In genomic region chr10:33136781-33137180, GRCh38 we compare ENCODE assay signal across 12 cellular contexts.
A peak's percentile ranks its signal among the peaks of the same experiment; 100 is the strongest.
DNase-seq lines count a peak whose midpoint lies in the region; ATAC-seq and TF ChIP-seq lines count a peak whose summit lies in the region.
"Had no signal": no experiment of that assay in that cellular context is flagged by ENCODE, and none has a peak within 500 bp of the region (broad histone marks: within the 10 kb centered on the region; RNA-seq: fewer than 3 reads in every experiment).

No MANE protein-coding gene starts in this region.

- peaks cover 7 to 16% of the 10 kb centered on the region in 2 donors for H3K36me3 Mint-ChIP-seq in CD4-positive, alpha-beta memory T cell
- no peaks in the 10 kb centered on the region for H3K36me3 Mint-ChIP-seq in activated T-helper 2 cell treated with anti-CD3 and anti-CD28 coated beads, Interferon-gamma antibody, Interleukin-2, Interleukin-4, amounts not matched to agents 10 μg/mL and 5 μg/mL and 100 μg/mL, durations not matched to agents 14 hours and 24 hours and 36 hours (ENCODE audit: low read depth)

- no peaks in the 10 kb centered on the region for H3K36me3 ChIP-seq in CD4-positive, alpha-beta memory T cell (ENCODE audit: insufficient read depth, low read length)
- H3K36me3 ChIP-seq: cardiac muscle cell, heart right ventricle had no signal

- POLR2A ChIA-PET in CD4-positive, alpha-beta memory T cell (lab: Charles Lee; ENCODE audit: partially characterized antibody), result interaction anchor here (1.6 to 51.2 kb wide), 5 partner anchors 0 to 179 kb away, joined by 4 to 2213 read pairs (median 61); partner anchors contain the start of gene ITGB1

- no peaks in the 10 kb centered on the region for H3K27me3 Mint-ChIP-seq in CD4-positive, alpha-beta memory T cell
- H3K27me3 Mint-ChIP-seq in activated T-helper 2 cell treated with anti-CD3 and anti-CD28 coated beads, Interferon-gamma antibody, Interleukin-2, Interleukin-4, amounts not matched to agents 10 μg/mL and 5 μg/mL and 100 μg/mL, durations not matched to agents 14 hours and 24 hours and 36 hours (ENCODE audit: low read depth), result no peaks in the 10 kb centered on the region

- H3K27ac Mint-ChIP-seq in CD4-positive, alpha-beta memory T cell, result peak overlapping the region; percentile 98 to 100 (median 100)
- peak overlapping the region; percentile 88 for H3K27ac Mint-ChIP-seq in activated T-helper 2 cell treated with anti-CD3 and anti-CD28 coated beads, Interferon-gamma antibody, Interleukin-2, Interleukin-4, amounts not matched to agents 10 μg/mL and 5 μg/mL and 100 μg/mL, durations not matched to agents 14 hours and 24 hours and 36 hours
- H3K27ac Mint-ChIP-seq: nephron progenitor cell had no signal

- peak overlapping the region; percentile 33 to 79 (median 73) for H3K4me3 Mint-ChIP-seq in CD4-positive, alpha-beta memory T cell
- H3K4me3 Mint-ChIP-seq in activated T-helper 2 cell treated with anti-CD3 and anti-CD28 coated beads, Interferon-gamma antibody, Interleukin-2, Interleukin-4, amounts not matched to agents 10 μg/mL and 5 μg/mL and 100 μg/mL, durations not matched to agents 14 hours and 24 hours and 36 hours (ENCODE audit: low read depth), result peak overlapping the region; percentile 27
- H3K4me3 Mint-ChIP-seq: nephron progenitor cell had no signal

- no peaks in the 10 kb centered on the region for H3K27me3 ChIP-seq in CD4-positive, alpha-beta memory T cell (ENCODE audit: insufficient read depth, low read length)
- H3K27me3 ChIP-seq: cardiac muscle cell, heart right ventricle had no signal

- in situ Hi-C loops in GM13977 (cut with MboI; ENCODE audit: low pct_unique_long_range_greater_than_20kb, low sequenced_read_pairs, unreplicated experiment), result no loop called here

- CTCF ChIA-PET in CD4-positive, alpha-beta memory T cell (lab: Charles Lee; ENCODE audit: partially characterized antibody), result interaction anchor here (1.0 to 18.9 kb wide), 5 partner anchors 9 to 127 kb away, joined by 3 to 346 read pairs (median 26); no protein-coding TSS in a partner anchor

- TF ChIP-seq CTCF in GM13977 (IDR thresholded peaks at IDR 0.05; ENCODE audit: extremely low read depth, insufficient read depth, missing control alignments), result no peak

- intact Hi-C loops in CD4-positive, alpha-beta memory T cell (cut with micrococcal nuclease), result loop anchor here (5.0 kb wide), 2 partner anchors 689 to 789 kb away; partner anchors contain the start of genes CCDC7 and EPC1
- intact Hi-C loops in activated T-helper 2 cell treated with anti-CD3 and anti-CD28 coated beads, Interferon-gamma antibody, Interleukin-2, Interleukin-4, amounts not matched to agents 10 μg/mL and 5 μg/mL and 100 μg/mL, durations not matched to agents 14 hours and 24 hours and 36 hours (cut with micrococcal nuclease), result loop anchor here (2.0 to 10.0 kb wide), 4 partner anchors 18 to 802 kb away; partner anchors contain the start of gene ITGB1
- intact Hi-C loops in left colon (cut with DNase I, micrococcal nuclease), result no loop called here

- peaks cover 74 to 96% (median 85%) of the 10 kb centered on the region in 4 donors for H3K4me1 Mint-ChIP-seq in CD4-positive, alpha-beta memory T cell
- H3K4me1 Mint-ChIP-seq in activated T-helper 2 cell treated with anti-CD3 and anti-CD28 coated beads, Interferon-gamma antibody, Interleukin-2, Interleukin-4, amounts not matched to agents 10 μg/mL and 5 μg/mL and 100 μg/mL, durations not matched to agents 14 hours and 24 hours and 36 hours (ENCODE audit: low read depth), result peaks cover 72% of the 10 kb centered on the region

- no peaks in the 10 kb centered on the region for H3K9me3 ChIP-seq in CD4-positive, alpha-beta memory T cell (ENCODE audit: control insufficient read depth in 1 of 2, low read length in 2 of 2)
- H3K9me3 ChIP-seq: heart right ventricle had no signal

- H3K4me1 ChIP-seq in CD4-positive, alpha-beta memory T cell (ENCODE audit: insufficient read depth, low read length), result peaks cover 97% of the 10 kb centered on the region

- ATAC-seq in HG03196 (IDR thresholded peaks at IDR 0.05; ENCODE audit: unreplicated experiment) (peak; percentile 42), left colon (peak; percentile 40)
- ATAC-seq: heart right ventricle had no signal

- H3K9me3 Mint-ChIP-seq in CD4-positive, alpha-beta memory T cell, result peaks cover 0 to 4% (median 0%) of the 10 kb centered on the region in 8 donors
- no peaks in the 10 kb centered on the region for H3K9me3 Mint-ChIP-seq in activated T-helper 2 cell treated with anti-CD3 and anti-CD28 coated beads, Interferon-gamma antibody, Interleukin-2, Interleukin-4, amounts not matched to agents 10 μg/mL and 5 μg/mL and 100 μg/mL, durations not matched to agents 14 hours and 24 hours and 36 hours

- peak overlapping the region; percentile 84 for H3K27ac ChIP-seq in CD4-positive, alpha-beta memory T cell (ENCODE audit: low read depth, low read length)
- H3K27ac ChIP-seq: cardiac muscle cell had no signal

- DNase-seq in CD4-positive, alpha-beta memory T cell, result peak in 1 of 5 donors; percentile 56
- DNase-seq in activated T-helper 2 cell treated with anti-CD3 and anti-CD28 coated beads, Interferon-gamma antibody, Interleukin-2, Interleukin-4, amounts not matched to agents 10 μg/mL and 5 μg/mL and 100 μg/mL, durations not matched to agents 14 hours and 24 hours and 36 hours (ENCODE audit: low spot score), result no peak
- no peak for DNase-seq in left colon
- DNase-seq in dedifferentiated amniotic fluid mesenchymal stem cell (ENCODE audit: extremely low spot score), result no peak
- no peak for DNase-seq in NCI-H146 treated with DMSO at 0.1 percent for 48 hours (lab: John Stamatoyannopoulos, UW; ENCODE audit: unreplicated experiment)
- no peak for DNase-seq in GM13977 (ENCODE audit: low spot score)
- no peak for DNase-seq in NCI-H2196 treated with DMSO at 0.1 percent for 48 hours (lab: John Stamatoyannopoulos, UW; ENCODE audit: unreplicated experiment)
- DNase-seq: DMS79, heart right ventricle, nephron progenitor cell had no signal

- peak overlapping the region in 1 of 2 donors; percentile 22 for H3K4me3 ChIP-seq in CD4-positive, alpha-beta memory T cell (ENCODE audit: low read length in 2 of 2)
- H3K4me3 ChIP-seq: cardiac muscle cell, heart right ventricle had no signal

Comparison
In these comparisons a context has a peak if more than half of its experiments do, and no peak if none do; other contexts are left out.
1. intact Hi-C loops: an anchor here in CD4-positive, alpha-beta memory T cell (5.0 kb wide) and activated T-helper 2 cell treated with anti-CD3 and anti-CD28 coated beads, Interferon-gamma antibody, Interleukin-2, Interleukin-4, amounts not matched to agents 10 μg/mL and 5 μg/mL and 100 μg/mL, durations not matched to agents 14 hours and 24 hours and 36 hours (2.0 to 10.0 kb wide); none called in left colon.